Comparison of ENCODE assay signal across 8 cellular contexts in the genomic region with DNA sequence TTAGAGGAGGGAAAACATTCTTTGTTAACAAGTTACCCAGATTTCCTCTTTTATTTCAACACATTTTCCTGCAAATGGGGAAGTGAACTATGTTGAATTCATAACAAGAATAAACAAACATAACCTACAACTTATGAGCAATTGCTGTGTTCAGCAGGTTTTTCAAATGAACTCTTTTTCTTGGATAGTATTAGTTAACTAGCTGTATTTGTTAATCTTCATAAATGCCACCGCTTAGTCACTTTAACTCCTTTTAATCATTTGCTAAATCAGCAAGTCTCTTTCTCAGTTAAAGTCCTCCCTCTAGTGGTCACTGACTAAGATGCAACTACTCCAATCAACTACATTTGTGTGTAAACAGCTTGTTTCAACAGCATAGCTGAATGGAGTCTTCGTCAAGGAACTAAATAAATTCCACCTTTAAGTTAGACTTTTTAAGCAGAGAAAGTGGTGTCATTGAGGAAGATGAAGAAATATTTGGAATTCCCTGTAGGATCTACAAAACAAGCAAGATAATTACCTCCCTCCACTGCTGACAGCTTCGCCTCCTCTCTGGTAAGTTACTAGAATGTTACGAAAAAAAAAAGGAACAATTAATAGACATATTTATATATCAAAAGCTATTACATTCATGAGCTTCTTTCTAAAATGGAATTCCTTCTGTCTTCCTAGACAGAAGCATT.
DNase-seq lines count a peak whose midpoint lies in the region; ATAC-seq and TF ChIP-seq lines count a peak whose summit lies in the region.

No MANE protein-coding gene starts in this region.

- TF ChIP-seq CTCF in HEK293 (tag by site-specific recombination; IDR thresholded peaks at IDR 0.05) (peak; percentile 39; the same call in 1 of the 2 replicates), foreskin fibroblast (IDR thresholded peaks at IDR 0.05; ENCODE audit: low read depth, low read length) (peak; percentile 70)

- no peaks in the 10 kb centered on the region for H3K4me1 ChIP-seq in HEK293 (ENCODE audit: control insufficient read depth, insufficient read depth, low read length)

- intact Hi-C loops in Right ventricle myocardium superior (cut with DNase I) (loop anchor here (10.0 kb wide), 1 partner anchor 1601 kb away; a partner anchor contains a TSS), cardiac septum (cut with DNase I) (loop anchor here (10.0 kb wide), 1 partner anchor 1611 kb away; no protein-coding TSS in a partner anchor)

- H3K27ac ChIP-seq in HEK293 (ENCODE audit: extremely low read depth, low read depth, low read length), result no peak overlapping the region

- peaks cover 0 to 26% of the 10 kb centered on the region in 2 experiments; a peak in 1 of 3 replicates for H3K36me3 ChIP-seq in HEK293 (ENCODE audit: control insufficient read depth in 2 of 2, insufficient read depth in 1 of 2, low read length in 2 of 2)

- ATAC-seq in Right ventricle myocardium superior (ENCODE audit: poor library complexity), result peak; percentile 74

- no peak overlapping the region for H3K4me3 ChIP-seq in HEK293 (ENCODE audit: low read depth, low read length)
- H3K4me3 ChIP-seq in foreskin fibroblast (ENCODE audit: low read depth in 1 of 2, low read length in 2 of 2), result no peak overlapping the region

- DNase-seq in Right ventricle myocardium superior (no peak), cardiac septum (ENCODE audit: low spot score) (no peak), M059J (ENCODE audit: low read depth) (peak; percentile 59), SKM-1 (lab: John Stamatoyannopoulos, UW; ENCODE audit: unreplicated experiment) (peak; percentile 30), foreskin fibroblast (peak; percentile 59 to 87), pons (ENCODE audit: low spot score) (peak; percentile 90)
- DNase-seq in activated naive CD4-positive, alpha-beta T cell (lab: John Stamatoyannopoulos, UW), result no peak

- POLR2A ChIA-PET in HEK293 (lab: Yijun Ruan, JAX), result no interaction called here

- CTCF ChIA-PET in HEK293 (lab: Yijun Ruan, JAX), result interaction anchor here (0.5 to 2.0 kb wide), 17 partner anchors 10 to 1608 kb away, joined by 3 to 5 read pairs (median 4); no protein-coding TSS in a partner anchor

- no peaks in the 10 kb centered on the region for H3K9me3 ChIP-seq in HEK293 (ENCODE audit: control insufficient read depth, insufficient read depth, low read depth, low read length)

TF ChIP-seq in HEK293, 187 proteins besides CTCF, POLR2A, EP300 and RAD21:
- TF ChIP-seq, protein P1, sequence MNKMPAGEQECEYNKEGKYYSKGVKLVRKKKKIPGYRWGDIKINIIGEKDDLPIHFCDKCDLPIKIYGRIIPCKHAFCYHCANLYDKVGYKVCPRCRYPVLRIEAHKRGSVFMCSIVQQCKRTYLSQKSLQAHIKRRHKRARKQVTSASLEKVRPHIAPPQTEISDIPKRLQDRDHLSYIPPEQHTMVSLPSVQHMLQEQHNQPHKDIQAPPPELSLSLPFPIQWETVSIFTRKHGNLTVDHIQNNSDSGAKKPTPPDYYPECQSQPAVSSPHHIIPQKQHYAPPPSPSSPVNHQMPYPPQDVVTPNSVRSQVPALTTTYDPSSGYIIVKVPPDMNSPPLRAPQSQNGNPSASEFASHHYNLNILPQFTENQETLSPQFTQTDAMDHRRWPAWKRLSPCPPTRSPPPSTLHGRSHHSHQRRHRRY (tag by site-specific recombination; IDR thresholded peaks at IDR 0.05), result no peak
- TF ChIP-seq, protein P2, sequence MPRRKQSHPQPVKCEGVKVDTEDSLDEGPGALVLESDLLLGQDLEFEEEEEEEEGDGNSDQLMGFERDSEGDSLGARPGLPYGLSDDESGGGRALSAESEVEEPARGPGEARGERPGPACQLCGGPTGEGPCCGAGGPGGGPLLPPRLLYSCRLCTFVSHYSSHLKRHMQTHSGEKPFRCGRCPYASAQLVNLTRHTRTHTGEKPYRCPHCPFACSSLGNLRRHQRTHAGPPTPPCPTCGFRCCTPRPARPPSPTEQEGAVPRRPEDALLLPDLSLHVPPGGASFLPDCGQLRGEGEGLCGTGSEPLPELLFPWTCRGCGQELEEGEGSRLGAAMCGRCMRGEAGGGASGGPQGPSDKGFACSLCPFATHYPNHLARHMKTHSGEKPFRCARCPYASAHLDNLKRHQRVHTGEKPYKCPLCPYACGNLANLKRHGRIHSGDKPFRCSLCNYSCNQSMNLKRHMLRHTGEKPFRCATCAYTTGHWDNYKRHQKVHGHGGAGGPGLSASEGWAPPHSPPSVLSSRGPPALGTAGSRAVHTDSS (tag by site-specific recombination; IDR thresholded peaks at IDR 0.05), result 0 out of 2 replicates have a peak, but pooled peaks have one; percentile 30
- TF ChIP-seq, protein P3, sequence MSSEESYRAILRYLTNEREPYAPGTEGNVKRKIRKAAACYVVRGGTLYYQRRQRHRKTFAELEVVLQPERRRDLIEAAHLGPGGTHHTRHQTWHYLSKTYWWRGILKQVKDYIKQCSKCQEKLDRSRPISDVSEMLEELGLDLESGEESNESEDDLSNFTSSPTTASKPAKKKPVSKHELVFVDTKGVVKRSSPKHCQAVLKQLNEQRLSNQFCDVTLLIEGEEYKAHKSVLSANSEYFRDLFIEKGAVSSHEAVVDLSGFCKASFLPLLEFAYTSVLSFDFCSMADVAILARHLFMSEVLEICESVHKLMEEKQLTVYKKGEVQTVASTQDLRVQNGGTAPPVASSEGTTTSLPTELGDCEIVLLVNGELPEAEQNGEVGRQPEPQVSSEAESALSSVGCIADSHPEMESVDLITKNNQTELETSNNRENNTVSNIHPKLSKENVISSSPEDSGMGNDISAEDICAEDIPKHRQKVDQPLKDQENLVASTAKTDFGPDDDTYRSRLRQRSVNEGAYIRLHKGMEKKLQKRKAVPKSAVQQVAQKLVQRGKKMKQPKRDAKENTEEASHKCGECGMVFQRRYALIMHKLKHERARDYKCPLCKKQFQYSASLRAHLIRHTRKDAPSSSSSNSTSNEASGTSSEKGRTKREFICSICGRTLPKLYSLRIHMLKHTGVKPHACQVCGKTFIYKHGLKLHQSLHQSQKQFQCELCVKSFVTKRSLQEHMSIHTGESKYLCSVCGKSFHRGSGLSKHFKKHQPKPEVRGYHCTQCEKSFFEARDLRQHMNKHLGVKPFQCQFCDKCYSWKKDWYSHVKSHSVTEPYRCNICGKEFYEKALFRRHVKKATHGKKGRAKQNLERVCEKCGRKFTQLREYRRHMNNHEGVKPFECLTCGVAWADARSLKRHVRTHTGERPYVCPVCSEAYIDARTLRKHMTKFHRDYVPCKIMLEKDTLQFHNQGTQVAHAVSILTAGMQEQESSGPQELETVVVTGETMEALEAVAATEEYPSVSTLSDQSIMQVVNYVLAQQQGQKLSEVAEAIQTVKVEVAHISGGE (tag by site-specific recombination; conservative IDR thresholded peaks at IDR 0.05; ENCODE audit: low read depth), result no peak
- TF ChIP-seq ZNF416 (tag by site-specific recombination; IDR thresholded peaks at IDR 0.05) (no peak), RBAK (tag by site-specific recombination; IDR thresholded peaks at IDR 0.05) (no peak), ZNF654 (tag by site-specific recombination; IDR thresholded peaks at IDR 0.05; ENCODE audit: low read depth) (peak; percentile 74), ZNF660 (tag by site-specific recombination; IDR thresholded peaks at IDR 0.05) (peak; percentile 13; the same call in 1 of the 2 replicates)

Comparison
In these comparisons a context has a peak if more than half of its experiments do, and no peak if none do; other contexts are left out.
1. DNase-seq: peak in M059J (single experiment), SKM-1 (single experiment), foreskin fibroblast (2 of 2) and pons (single experiment); none in Right ventricle myocardium superior (single experiment), cardiac septum (single experiment) and activated naive CD4-positive, alpha-beta T cell (0 of 4).